Comparison of ENCODE assay signal across 1 cellular context in the genomic region with DNA sequence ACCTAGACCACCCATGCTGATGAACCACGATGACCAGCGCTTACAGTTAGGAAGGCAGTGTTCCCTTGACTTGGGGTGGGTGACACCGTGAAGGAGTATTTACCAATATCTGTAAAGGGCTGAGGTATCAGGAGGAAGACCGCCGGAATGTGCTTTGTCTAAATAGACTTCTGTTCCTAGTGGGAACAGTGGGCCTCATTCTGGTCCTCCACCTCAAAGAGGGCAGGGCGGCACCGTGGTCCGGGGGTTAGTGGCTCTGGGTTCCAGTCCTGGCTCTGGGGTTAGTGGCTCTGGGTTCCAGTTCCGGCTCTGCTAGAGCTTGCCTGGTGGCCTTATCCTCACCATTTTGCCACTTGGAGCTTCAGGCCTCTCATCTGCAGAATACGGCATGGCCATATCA.
TF ChIP-seq lines count a peak whose summit lies in the region.

No MANE protein-coding gene starts in this region.

TF ChIP-seq in H1, 55 proteins besides CTCF, POLR2A, EP300 and RAD21:
- TF ChIP-seq, protein P1, sequence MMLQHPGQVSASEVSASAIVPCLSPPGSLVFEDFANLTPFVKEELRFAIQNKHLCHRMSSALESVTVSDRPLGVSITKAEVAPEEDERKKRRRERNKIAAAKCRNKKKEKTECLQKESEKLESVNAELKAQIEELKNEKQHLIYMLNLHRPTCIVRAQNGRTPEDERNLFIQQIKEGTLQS (IDR thresholded peaks at IDR 0.05; ENCODE audit: insufficient read depth, low read depth, low read length), result no peak
- TF ChIP-seq EGR1 (IDR thresholded peaks at IDR 0.05; ENCODE audit: borderline replicate concordance, low read depth, low read length) (no peak), FOSL1 (IDR thresholded peaks at IDR 0.05; ENCODE audit: insufficient read depth, low read depth, low read length) (no peak), SP1 (IDR thresholded peaks at IDR 0.05; ENCODE audit: low read depth, low read length) (no peak), CHD2 (IDR thresholded peaks at IDR 0.05; ENCODE audit: low read length) (no peak), KDM4A (IDR thresholded peaks at IDR 0.05; ENCODE audit: low read depth, low read length, severe bottlenecking) (no peak), RNF2 (IDR thresholded peaks at IDR 0.05; ENCODE audit: borderline replicate concordance, low read depth, low read length, missing control alignments, poor library complexity, severe bottlenecking) (no peak), KDM5A (IDR thresholded peaks at IDR 0.05; ENCODE audit: low read length) (no peak), CHD1 (IDR thresholded peaks at IDR 0.05; ENCODE audit: low read depth, low read length) (no peak), SIX5 (IDR thresholded peaks at IDR 0.05; ENCODE audit: low read depth, low read length) (no peak)
